In genomic region chr4:85474818-85475630, GRCh38 we compare ENCODE assay signal across 8 cellular contexts. TPM values are rescaled to one million over a fixed set of nuclear protein-coding genes. Genes with fewer than 3 reads are reported as not detected.
DNase-seq lines count a peak whose midpoint lies in the region; ATAC-seq, FAIRE-seq and TF ChIP-seq lines count a peak whose summit lies in the region.

TSS of gene ARHGAP24 (plus strand) at chr4:85475150.

- TF ChIP-seq CTCF in nephron progenitor cell (IDR thresholded peaks at IDR 0.05) (no peak), D721Med (IDR thresholded peaks at IDR 0.05; ENCODE audit: insufficient read depth, missing control alignments) (no peak)

- no peaks in the 10 kb centered on the region for H3K9me3 Mint-ChIP-seq in activated CD8-positive, alpha-beta T cell treated with anti-CD3 and anti-CD28 coated beads, Interleukin-2, amount 10 ng/mL, durations not matched to agents 7 days and 5 days (ENCODE audit: insufficient read depth)
- H3K9me3 Mint-ChIP-seq in nephron progenitor cell = peaks cover 3% of the 10 kb centered on the region

- H3K4me1 Mint-ChIP-seq in activated CD8-positive, alpha-beta T cell treated with anti-CD3 and anti-CD28 coated beads, Interleukin-2, amount 10 ng/mL, durations not matched to agents 7 days and 5 days (ENCODE audit: low read depth) = peaks cover 8% of the 10 kb centered on the region
- H3K4me1 Mint-ChIP-seq in nephron progenitor cell = peaks cover 20% of the 10 kb centered on the region

- CTCF ChIA-PET in activated CD8-positive, alpha-beta T cell treated with anti-CD3 and anti-CD28 coated beads, Interleukin-2, amount 10 ng/mL, durations not matched to agents 7 days and 5 days (lab: Charles Lee) = no interaction called here

- no peak within 1 kb of the TSS for H3K27ac Mint-ChIP-seq in activated CD8-positive, alpha-beta T cell treated with anti-CD3 and anti-CD28 coated beads, Interleukin-2, amount 10 ng/mL, durations not matched to agents 7 days and 5 days
- peak within 1 kb of the TSS; percentile 92 for H3K27ac Mint-ChIP-seq in nephron progenitor cell

- no peaks in the 10 kb centered on the region for H3K36me3 Mint-ChIP-seq in activated CD8-positive, alpha-beta T cell treated with anti-CD3 and anti-CD28 coated beads, Interleukin-2, amount 10 ng/mL, durations not matched to agents 7 days and 5 days (ENCODE audit: low read depth)
- H3K36me3 Mint-ChIP-seq in nephron progenitor cell (ENCODE audit: low read depth) = no peaks in the 10 kb centered on the region

- POLR2A ChIA-PET in activated CD8-positive, alpha-beta T cell treated with anti-CD3 and anti-CD28 coated beads, Interleukin-2, amount 10 ng/mL, durations not matched to agents 7 days and 5 days (lab: Charles Lee) = no interaction called here

- H3K27me3 Mint-ChIP-seq in activated CD8-positive, alpha-beta T cell treated with anti-CD3 and anti-CD28 coated beads, Interleukin-2, amount 10 ng/mL, durations not matched to agents 7 days and 5 days (ENCODE audit: low read depth) = peaks cover 32% of the 10 kb centered on the region
- peaks cover 14% of the 10 kb centered on the region for H3K27me3 Mint-ChIP-seq in nephron progenitor cell (ENCODE audit: low read depth, poor library complexity)

- H3K4me3 Mint-ChIP-seq in activated CD8-positive, alpha-beta T cell treated with anti-CD3 and anti-CD28 coated beads, Interleukin-2, amount 10 ng/mL, durations not matched to agents 7 days and 5 days = peak within 1 kb of the TSS; percentile 25
- H3K4me3 Mint-ChIP-seq in nephron progenitor cell = peak within 1 kb of the TSS; percentile 95

- DNase-seq in C1 segment of cervical spinal cord (lab: John Stamatoyannopoulos, UW) = peak in 11 of 14 donors; percentile 10 to 66 (median 57)
- peak; percentile 84 for DNase-seq in NCI-H2196 (lab: John Stamatoyannopoulos, UW; ENCODE audit: unreplicated experiment)
- peak; percentile 25 for DNase-seq in activated CD8-positive, alpha-beta T cell treated with anti-CD3 and anti-CD28 coated beads, Interleukin-2, amount 10 ng/mL, durations not matched to agents 7 days and 5 days
- peak; percentile 95 for DNase-seq in foreskin melanocyte
- DNase-seq in nephron progenitor cell = peak; percentile 85
- no peak for DNase-seq in D721Med (ENCODE audit: insufficient read length, low spot score)

- ATAC-seq in GM19023 (IDR thresholded peaks at IDR 0.05; ENCODE audit: unreplicated experiment) = peak; percentile 94
- peak; percentile 95 for ATAC-seq in HG03097 (IDR thresholded peaks at IDR 0.05; ENCODE audit: low FRiP score, unreplicated experiment)
- ATAC-seq in activated CD8-positive, alpha-beta T cell treated with anti-CD3 and anti-CD28 coated beads, Interleukin-2, amount 10 ng/mL, durations not matched to agents 7 days and 5 days = peak; percentile 73

- no peak for FAIRE-seq in D721Med (lab: Jason Lieb, UNC)

RNA-seq across cellular contexts. Expression of gene ARHGAP24, which starts in this region (rescaled TPM):
- total RNA-seq in activated CD8-positive, alpha-beta T cell treated with anti-CD3 and anti-CD28 coated beads, Interleukin-2, amount 10 ng/mL, durations not matched to agents 7 days and 5 days = not detected

Comparison
In these comparisons a context has a peak if more than half of its experiments do, and no peak if none do; other contexts are left out.
1. Peak in DNase-seq and ATAC-seq in activated CD8-positive, alpha-beta T cell treated with anti-CD3 and anti-CD28 coated beads, Interleukin-2, amount 10 ng/mL, durations not matched to agents 7 days and 5 days; RNA of the gene not detected or under 1 TPM.